14 cellular contexts compared by ENCODE assay signal in genomic region chr3:117910820-117911524, GRCh38.
DNase-seq lines count a peak whose midpoint lies in the region; ATAC-seq, FAIRE-seq and TF ChIP-seq lines count a peak whose summit lies in the region.
"Had no signal": no experiment of that assay in that cellular context is flagged by ENCODE, and none has a peak within 500 bp of the region (broad histone marks: within the 10 kb centered on the region; RNA-seq: fewer than 3 reads in every experiment).

No MANE protein-coding gene starts in this region.

- H4K8ac ChIP-seq in trophoblast cell (ENCODE audit: low read depth, low read length): no peak overlapping the region

- H3K27ac ChIP-seq in trophoblast cell (ENCODE audit: low read depth, low read length): no peak overlapping the region

- no peaks in the 10 kb centered on the region for H3K79me1 ChIP-seq in trophoblast cell (ENCODE audit: low read length)

- H3K79me2 ChIP-seq in trophoblast cell (ENCODE audit: control insufficient read depth, insufficient read depth, low read length, poor library complexity): no peaks in the 10 kb centered on the region

- H3K36me3 Mint-ChIP-seq in activated T-cell treated with anti-CD3 and anti-CD28 coated beads, Interleukin-2, amount 50 U/mL, for 4 hours (ENCODE audit: insufficient read depth): no peaks in the 10 kb centered on the region
- H3K36me3 Mint-ChIP-seq: IgD-negative memory B cell had no signal

- H3K4ac ChIP-seq in trophoblast cell (ENCODE audit: low read depth, low read length): no peak overlapping the region

- DNase-seq in DMS53 (lab: John Stamatoyannopoulos, UW) (peak; percentile 4), DMS53 treated with DMSO at 0.1 percent for 48 hours (lab: John Stamatoyannopoulos, UW; ENCODE audit: unreplicated experiment) (no peak), trophoblast cell (no peak), OCI-M2 (lab: John Stamatoyannopoulos, UW; ENCODE audit: unreplicated experiment) (no peak)
- DNase-seq in activated T-cell treated with anti-CD3 and anti-CD28 coated beads, Interleukin-2, amount 50 U/mL, for 4 hours: no peak
- DNase-seq: 8988T, NCI-H1436 treated with DMSO at 0.1 percent for 48 hours, NCI-H226, NCI-H526 had no signal

- H3K4me1 ChIP-seq in trophoblast cell (ENCODE audit: control insufficient read depth in 1 of 2, insufficient read depth in 2 of 2, low read length in 2 of 2): no peaks in the 10 kb centered on the region

- H3K23ac ChIP-seq in trophoblast cell (ENCODE audit: low read length): no peak overlapping the region

- no peak overlapping the region for H3K14ac ChIP-seq in trophoblast cell (ENCODE audit: low read length)

- H3K4me1 Mint-ChIP-seq in activated T-cell treated with anti-CD3 and anti-CD28 coated beads, Interleukin-2, amount 50 U/mL, for 4 hours (ENCODE audit: low read depth): no peaks in the 10 kb centered on the region
- H3K4me1 Mint-ChIP-seq: IgD-negative memory B cell had no signal

- H2BK120ac ChIP-seq in trophoblast cell (ENCODE audit: insufficient read depth, low read length, poor library complexity): no peak overlapping the region

- no peak overlapping the region for H3K4me3 Mint-ChIP-seq in activated T-cell treated with anti-CD3 and anti-CD28 coated beads, Interleukin-2, amount 50 U/mL, for 4 hours
- H3K4me3 Mint-ChIP-seq: IgD-negative memory B cell had no signal

- H3K9ac ChIP-seq in trophoblast cell (ENCODE audit: low read length): peak overlapping the region; percentile 2

- no peaks in the 10 kb centered on the region for H3K27me3 Mint-ChIP-seq in activated T-cell treated with anti-CD3 and anti-CD28 coated beads, Interleukin-2, amount 50 U/mL, for 4 hours (ENCODE audit: low read depth)
- H3K27me3 Mint-ChIP-seq: IgD-negative memory B cell had no signal

- ATAC-seq in SK-N-SH treated with all-trans-retinoic acid at 6 μM for 48 hours (peak; percentile 83), GM18858 (IDR thresholded peaks at IDR 0.05; ENCODE audit: unreplicated experiment) (no peak)
- ATAC-seq in activated T-cell treated with anti-CD3 and anti-CD28 coated beads, Interleukin-2, amount 50 U/mL, for 4 hours: no peak
- ATAC-seq: GM12878 had no signal

- no peak overlapping the region for H2BK5ac ChIP-seq in trophoblast cell (ENCODE audit: low read depth, low read length, poor library complexity)

- no peaks in the 10 kb centered on the region for H3K27me3 ChIP-seq in trophoblast cell (ENCODE audit: insufficient read depth, low read length)

- no peaks in the 10 kb centered on the region for H3K9me3 ChIP-seq in trophoblast cell (ENCODE audit: insufficient read depth, low read depth, low read length)

- no peak overlapping the region for H4K91ac ChIP-seq in trophoblast cell (ENCODE audit: low read depth, low read length)

- H2AK5ac ChIP-seq in trophoblast cell (ENCODE audit: low read length): no peak overlapping the region

- WGBS in trophoblast cell (ENCODE audit: extremely low coverage, insufficient coverage, insufficient read length): no CpG with 5 or more reads among the region's 3 CpGs

- H3K4me3 ChIP-seq in trophoblast cell (ENCODE audit: low read depth, low read length): no peak overlapping the region
- H3K4me3 ChIP-seq: GM12878 had no signal

- no peak overlapping the region for H3K18ac ChIP-seq in trophoblast cell (ENCODE audit: low read length)

- peak; percentile 75 for FAIRE-seq in endometrium (lab: Jason Lieb, UNC)
- FAIRE-seq: GM12878 had no signal

- no peak overlapping the region for H3K4me2 ChIP-seq in trophoblast cell (ENCODE audit: low read length)

- H4K12ac ChIP-seq in trophoblast cell (ENCODE audit: low read depth, low read length): no peak overlapping the region

- no peak overlapping the region for H2AFZ ChIP-seq in trophoblast cell (ENCODE audit: insufficient read depth, low read length, poor library complexity)

- peaks cover 4% of the 10 kb centered on the region for H3K9me3 Mint-ChIP-seq in activated T-cell treated with anti-CD3 and anti-CD28 coated beads, Interleukin-2, amount 50 U/mL, for 4 hours
- H3K9me3 Mint-ChIP-seq: IgD-negative memory B cell had no signal

- H3K36me3 ChIP-seq in trophoblast cell (ENCODE audit: control insufficient read depth in 1 of 2, insufficient read depth in 2 of 2, low read length in 2 of 2): no peaks in the 10 kb centered on the region

- no peak overlapping the region for H2BK12ac ChIP-seq in trophoblast cell (ENCODE audit: low read length)

TF ChIP-seq in SK-N-SH treated with all-trans-retinoic acid at 6 μM for 48 hours, 23 proteins besides CTCF, POLR2A, EP300 and RAD21 (continues in another document):
- TF ChIP-seq ARNTL (CRISPR knock-in tag; IDR thresholded peaks at IDR 0.05; ENCODE audit: borderline replicate concordance, low read depth) (no peak), ISL1 (CRISPR knock-in tag; IDR thresholded peaks at IDR 0.05) (peak; percentile 62), BACH2 (CRISPR knock-in tag; IDR thresholded peaks at IDR 0.05; ENCODE audit: borderline replicate concordance) (no peak), ZNF70 (CRISPR knock-in tag; IDR thresholded peaks at IDR 0.05) (peak; percentile 48; the same call in 1 of the 2 replicates), CSRNP3 (CRISPR knock-in tag; IDR thresholded peaks at IDR 0.05) (no peak; the same call in 1 of the 2 replicates), ZNF8 (CRISPR knock-in tag; IDR thresholded peaks at IDR 0.05) (peak; percentile 15; the same call in 1 of the 2 replicates), ZFP30 (CRISPR knock-in tag; IDR thresholded peaks at IDR 0.05) (no peak), OSR1 (CRISPR knock-in tag; IDR thresholded peaks at IDR 0.05) (no peak), SNAI2 (CRISPR knock-in tag; IDR thresholded peaks at IDR 0.05) (0 out of 2 replicates have a peak, but pooled peaks have one; percentile 17), ZC3H10 (CRISPR knock-in tag; IDR thresholded peaks at IDR 0.05) (no peak), CSDC2 (CRISPR knock-in tag; IDR thresholded peaks at IDR 0.05) (no peak), CREB5 (CRISPR knock-in tag; IDR thresholded peaks at IDR 0.05; ENCODE audit: low read depth) (no peak), PPARA (CRISPR knock-in tag; IDR thresholded peaks at IDR 0.05; ENCODE audit: borderline replicate concordance) (0 out of 2 replicates have a peak, but pooled peaks have one; percentile 4), POU6F1 (CRISPR knock-in tag; IDR thresholded peaks at IDR 0.05; ENCODE audit: borderline replicate concordance, low read depth) (peak; percentile 61; the same call in 1 of the 2 replicates), RARB (CRISPR knock-in tag; IDR thresholded peaks at IDR 0.05) (no peak), GLIS3 (CRISPR knock-in tag; IDR thresholded peaks at IDR 0.05) (peak; percentile 28; the same call in 1 of the 2 replicates), ESRRG (CRISPR knock-in tag; IDR thresholded peaks at IDR 0.05) (no peak), TOX (CRISPR knock-in tag; IDR thresholded peaks at IDR 0.05; ENCODE audit: borderline replicate concordance) (no peak), ZNF565 (CRISPR knock-in tag; conservative IDR thresholded peaks at IDR 0.05; ENCODE audit: low read depth) (no peak; the same call in 1 of the 2 replicates), TCF4 (CRISPR knock-in tag; IDR thresholded peaks at IDR 0.05; ENCODE audit: borderline replicate concordance) (peak; percentile 99), ZFP3 (CRISPR knock-in tag; IDR thresholded peaks at IDR 0.05) (no peak)
